In genomic region chrX:68829594-68830485, GRCh38 we compare ENCODE assay signal across 8 cellular contexts. TPM values are rescaled to one million over a fixed set of nuclear protein-coding genes. Genes with fewer than 3 reads are reported as not detected.
DNase-seq lines count a peak whose midpoint lies in the region; ATAC-seq and TF ChIP-seq lines count a peak whose summit lies in the region.

No MANE protein-coding gene starts in this region.

- H3K9me3 Mint-ChIP-seq in activated CD4-positive, alpha-beta T cell treated with anti-CD3 and anti-CD28 coated beads, Interleukin-2, amount 10 ng/mL, durations not matched to agents 24 days and 14 days: no peaks in the 10 kb centered on the region
- peaks cover 10% of the 10 kb centered on the region for H3K9me3 Mint-ChIP-seq in neural progenitor cell

- peaks cover 48% of the 10 kb centered on the region for H3K79me2 ChIP-seq in neural progenitor cell (ENCODE audit: low read depth)

- no peak overlapping the region for H3K27ac Mint-ChIP-seq in activated CD4-positive, alpha-beta T cell treated with anti-CD3 and anti-CD28 coated beads, Interleukin-2, amount 10 ng/mL, durations not matched to agents 24 days and 14 days
- H3K27ac Mint-ChIP-seq in neural progenitor cell: peak overlapping the region; percentile 69

- H3K4me3 Mint-ChIP-seq in activated CD4-positive, alpha-beta T cell treated with anti-CD3 and anti-CD28 coated beads, Interleukin-2, amount 10 ng/mL, durations not matched to agents 24 days and 14 days: peak overlapping the region; percentile 90
- H3K4me3 Mint-ChIP-seq in neural progenitor cell: peak overlapping the region; percentile 92

- H3K27ac ChIP-seq in neural progenitor cell: no peak overlapping the region

- H3K9ac ChIP-seq in neural progenitor cell: peak overlapping the region; percentile 28

- no peaks in the 10 kb centered on the region for H3K9me3 ChIP-seq in neural progenitor cell (ENCODE audit: low read depth)

- H2AFZ ChIP-seq in neural progenitor cell (replicated peaks): no peak overlapping the region

- H3K4me3 ChIP-seq in fibroblast of pulmonary artery (replicated peaks; ENCODE audit: low read depth, low read length): peak overlapping the region; percentile 76
- peak overlapping the region; percentile 59 for H3K4me3 ChIP-seq in neural progenitor cell

- TF ChIP-seq CTCF in fibroblast of pulmonary artery (IDR thresholded peaks at IDR 0.05; ENCODE audit: low read length, missing control alignments) (no peak), neural progenitor cell (IDR thresholded peaks at IDR 0.05) (no peak)

- H3K36me3 Mint-ChIP-seq in activated CD4-positive, alpha-beta T cell treated with anti-CD3 and anti-CD28 coated beads, Interleukin-2, amount 10 ng/mL, durations not matched to agents 24 days and 14 days (ENCODE audit: low read depth): no peaks in the 10 kb centered on the region
- no peaks in the 10 kb centered on the region for H3K36me3 Mint-ChIP-seq in neural progenitor cell

- H3K4me2 ChIP-seq in neural progenitor cell: peak overlapping the region; percentile 84

- ATAC-seq in HG02610 (IDR thresholded peaks at IDR 0.05; ENCODE audit: unreplicated experiment): no peak

- peaks cover 59% of the 10 kb centered on the region for H4K20me1 ChIP-seq in neural progenitor cell (ENCODE audit: low read depth)

- H3K27me3 ChIP-seq in neural progenitor cell: peaks cover 38% of the 10 kb centered on the region

- H3K4me1 Mint-ChIP-seq in activated CD4-positive, alpha-beta T cell treated with anti-CD3 and anti-CD28 coated beads, Interleukin-2, amount 10 ng/mL, durations not matched to agents 24 days and 14 days: peaks cover 14% of the 10 kb centered on the region
- peaks cover 23% of the 10 kb centered on the region for H3K4me1 Mint-ChIP-seq in neural progenitor cell

- peaks cover 6% of the 10 kb centered on the region for H3K27me3 Mint-ChIP-seq in activated CD4-positive, alpha-beta T cell treated with anti-CD3 and anti-CD28 coated beads, Interleukin-2, amount 10 ng/mL, durations not matched to agents 24 days and 14 days
- H3K27me3 Mint-ChIP-seq in neural progenitor cell (ENCODE audit: insufficient read depth, low read depth): peaks cover 10% of the 10 kb centered on the region

- no peaks in the 10 kb centered on the region for H3K36me3 ChIP-seq in neural progenitor cell

- intact Hi-C loops in activated CD4-positive, alpha-beta T cell treated with anti-CD3 and anti-CD28 coated beads, Interleukin-2, amount 10 ng/mL, durations not matched to agents 24 days and 14 days (cut with micrococcal nuclease): loop anchor here (2.0 to 5.0 kb wide), 4 partner anchors 98 to 455 kb away; partner anchors contain the start of gene PJA1

- H3F3A ChIP-seq in neural progenitor cell (ENCODE audit: low read depth): no peaks in the 10 kb centered on the region

- peaks cover 8% of the 10 kb centered on the region for H3K4me1 ChIP-seq in neural progenitor cell

- peak; percentile 70 for DNase-seq in activated CD4-positive, alpha-beta T cell treated with anti-CD3 and anti-CD28 coated beads, Interleukin-2, amount 10 ng/mL, durations not matched to agents 24 days and 14 days
- no peak for DNase-seq in activated CD4-positive, alpha-beta T cell treated with anti-CD3 and anti-CD28 coated beads for 1 hour
- peak; percentile 8 for DNase-seq in activated CD4-positive, alpha-beta T cell treated with anti-CD3 and anti-CD28 coated beads, Interleukin-2, amount 50 U/mL, for 1 hour
- no peak for DNase-seq in fibroblast of pulmonary artery (ENCODE audit: low read depth)
- peak; percentile 39 for DNase-seq in neural progenitor cell (ENCODE audit: low spot score)
- no peak for DNase-seq in cortex of kidney (lab: John Stamatoyannopoulos, UW)
- DNase-seq in NCI-H1694 treated with DMSO at 0.1 percent for 48 hours (lab: John Stamatoyannopoulos, UW): no peak

RNA-seq across cellular contexts. Expression of gene EFNB1, which starts 1.0 kb away (rescaled TPM):
- total RNA-seq in activated CD4-positive, alpha-beta T cell treated with anti-CD3 and anti-CD28 coated beads, Interleukin-2, amount 10 ng/mL, durations not matched to agents 24 days and 14 days: 6.3 and 7.1 TPM in 2 replicates
- 25.4 and 57.1 TPM in 2 replicates for total RNA-seq in neural progenitor cell (ENCODE audit: low replicate concordance)

Comparison
In these comparisons a context has a peak if more than half of its experiments do, and no peak if none do; other contexts are left out.
1. DNase-seq: peak in activated CD4-positive, alpha-beta T cell treated with anti-CD3 and anti-CD28 coated beads, Interleukin-2, amount 10 ng/mL, durations not matched to agents 24 days and 14 days (single experiment), activated CD4-positive, alpha-beta T cell treated with anti-CD3 and anti-CD28 coated beads, Interleukin-2, amount 50 U/mL, for 1 hour (single experiment) and neural progenitor cell (single experiment); none in activated CD4-positive, alpha-beta T cell treated with anti-CD3 and anti-CD28 coated beads for 1 hour (single experiment), fibroblast of pulmonary artery (single experiment), cortex of kidney (single experiment) and NCI-H1694 treated with DMSO at 0.1 percent for 48 hours (single experiment).